In the genomic region with DNA sequence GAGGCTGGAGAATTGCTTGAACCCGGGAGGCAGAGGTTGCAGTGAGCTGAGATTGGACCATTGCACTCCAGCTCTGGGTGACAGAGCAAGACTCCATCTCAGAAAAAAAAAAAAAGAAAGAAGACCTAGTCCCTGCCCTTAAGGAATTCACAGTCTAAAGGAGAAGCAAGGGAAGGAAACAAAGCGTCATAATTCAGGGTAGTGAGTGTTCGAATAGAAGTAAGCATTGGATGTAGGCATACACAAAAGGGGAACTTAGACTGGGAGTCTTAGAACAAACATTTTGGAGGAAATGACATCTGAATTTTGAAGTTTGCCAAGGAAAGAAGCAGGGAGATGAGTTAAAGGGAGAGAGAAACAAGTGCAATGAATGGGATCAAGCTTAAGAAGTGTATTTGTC, we compare ENCODE assay signal across 23 cellular contexts. TPM values are rescaled to one million over a fixed set of nuclear protein-coding genes. Genes with fewer than 3 reads are reported as not detected.
DNase-seq lines count a peak whose midpoint lies in the region; ATAC-seq and TF ChIP-seq lines count a peak whose summit lies in the region.
"Had no signal": no experiment of that assay in that cellular context is flagged by ENCODE, and none has a peak within 500 bp of the region (broad histone marks: within the 10 kb centered on the region; RNA-seq: fewer than 3 reads in every experiment).

No MANE protein-coding gene starts in this region.

- H2AFZ ChIP-seq in GM23338: no peak overlapping the region
- H2AFZ ChIP-seq: GM23248 had no signal

- no peaks in the 10 kb centered on the region for H3K79me2 ChIP-seq in GM23338 (replicated peaks; ENCODE audit: insufficient read depth)

- 71% methylated on average over 3 of the region's 3 CpGs; no CpG with 5 or more reads in 1 of the 2 donors for WGBS in gastroesophageal sphincter (ENCODE audit: low coverage in 1 of 2), 2 donors

- H3K9me3 Mint-ChIP-seq in CD14-positive monocyte: no peaks in the 10 kb centered on the region
- no peaks in the 10 kb centered on the region for H3K9me3 Mint-ChIP-seq in GM23338
- no peaks in the 10 kb centered on the region for H3K9me3 Mint-ChIP-seq in activated T-helper 1 cell treated with anti-CD3 and anti-CD28 coated beads, Interleukin-12 subunit alpha, Interleukin-12 subunit beta, Interleukin-2, Interleukin-4 antibody, amounts not matched to agents 30 ng/mL and 10 ng/mL and 1 ng/mL, durations not matched to agents 14 hours and 24 hours and 36 hours
- H3K9me3 Mint-ChIP-seq: CD4-positive, alpha-beta memory T cell; H9 had no signal

- no peak overlapping the region for H3K4me2 ChIP-seq in GM23338
- H3K4me2 ChIP-seq: BLaER1 had no signal

- H3K4me3 Mint-ChIP-seq in CD14-positive monocyte (no peak overlapping the region), GM23338 (no peak overlapping the region), T-helper 17 cell (no peak overlapping the region)
- H3K4me3 Mint-ChIP-seq in activated T-helper 1 cell treated with anti-CD3 and anti-CD28 coated beads, Interleukin-12 subunit alpha, Interleukin-12 subunit beta, Interleukin-2, Interleukin-4 antibody, amounts not matched to agents 30 ng/mL and 10 ng/mL and 1 ng/mL, durations not matched to agents 14 hours and 24 hours and 36 hours: no peak overlapping the region
- H3K4me3 Mint-ChIP-seq: CD4-positive, alpha-beta memory T cell; H9 had no signal

- intact Hi-C loops in CD14-positive monocyte (cut with micrococcal nuclease): no loop called here
- intact Hi-C loops in activated T-helper 1 cell treated with anti-CD3 and anti-CD28 coated beads, Interleukin-12 subunit alpha, Interleukin-12 subunit beta, Interleukin-2, Interleukin-4 antibody, amounts not matched to agents 30 ng/mL and 10 ng/mL and 1 ng/mL, durations not matched to agents 14 hours and 24 hours and 36 hours (cut with micrococcal nuclease): no loop called here

- no peak for TF ChIP-seq POLR2A in gastroesophageal sphincter (IDR thresholded peaks at IDR 0.05)

- peaks cover 7% of the 10 kb centered on the region for H3K4me1 Mint-ChIP-seq in CD14-positive monocyte
- no peaks in the 10 kb centered on the region for H3K4me1 Mint-ChIP-seq in GM23338
- peaks cover 10% of the 10 kb centered on the region for H3K4me1 Mint-ChIP-seq in T-helper 17 cell
- H3K4me1 Mint-ChIP-seq in activated T-helper 1 cell treated with anti-CD3 and anti-CD28 coated beads, Interleukin-12 subunit alpha, Interleukin-12 subunit beta, Interleukin-2, Interleukin-4 antibody, amounts not matched to agents 30 ng/mL and 10 ng/mL and 1 ng/mL, durations not matched to agents 14 hours and 24 hours and 36 hours (ENCODE audit: low read depth): peaks cover 6% of the 10 kb centered on the region
- H3K4me1 Mint-ChIP-seq: CD4-positive, alpha-beta memory T cell had no signal

- H3K27me3 ChIP-seq in GM23338 (ENCODE audit: insufficient read depth) (no peaks in the 10 kb centered on the region), gastroesophageal sphincter (no peaks in the 10 kb centered on the region)
- H3K27me3 ChIP-seq: BLaER1 had no signal

- H3K36me3 Mint-ChIP-seq in CD14-positive monocyte (no peaks in the 10 kb centered on the region), GM23338 (ENCODE audit: low read depth) (no peaks in the 10 kb centered on the region), T-helper 17 cell (ENCODE audit: low read depth) (no peaks in the 10 kb centered on the region)
- no peaks in the 10 kb centered on the region for H3K36me3 Mint-ChIP-seq in activated T-helper 1 cell treated with anti-CD3 and anti-CD28 coated beads, Interleukin-12 subunit alpha, Interleukin-12 subunit beta, Interleukin-2, Interleukin-4 antibody, amounts not matched to agents 30 ng/mL and 10 ng/mL and 1 ng/mL, durations not matched to agents 14 hours and 24 hours and 36 hours (ENCODE audit: low read depth)
- H3K36me3 Mint-ChIP-seq: CD4-positive, alpha-beta memory T cell had no signal

- no peaks in the 10 kb centered on the region for H3F3A ChIP-seq in GM23338 (replicated peaks; ENCODE audit: low read depth)

- H3K27ac ChIP-seq in GM23338 (ENCODE audit: low read depth) (no peak overlapping the region), gastroesophageal sphincter (no peak overlapping the region)
- H3K27ac ChIP-seq: BLaER1, GM23248, SJSA1 had no signal

- DNase-seq in CD14-positive monocyte (ENCODE audit: low spot score): no peak
- DNase-seq in GM23338 (ENCODE audit: low spot score): peak; percentile 8
- DNase-seq in T-helper 17 cell: no peak
- DNase-seq in iPS-NIHi7 (ENCODE audit: extremely low spot score): no peak
- DNase-seq in activated T-helper 1 cell treated with anti-CD3 and anti-CD28 coated beads, Interleukin-12 subunit alpha, Interleukin-12 subunit beta, Interleukin-2, Interleukin-4 antibody, amounts not matched to agents 30 ng/mL and 10 ng/mL and 1 ng/mL, durations not matched to agents 14 hours and 24 hours and 36 hours (ENCODE audit: low spot score): no peak
- no peak for DNase-seq in dedifferentiated amniotic fluid mesenchymal stem cell (ENCODE audit: extremely low spot score)
- DNase-seq: CD4-positive, alpha-beta memory T cell; COR-L47; DMS53; H9; KG1; NCI-H2029 treated with DMSO at 0.1 percent for 48 hours; NCI-H446 treated with DMSO at 0.1 percent for 48 hours; NCI-H526; NCI-H82; NK-92 treated with Interleukin-12 subunit alpha and Interleukin-12 subunit beta, amount 100 ng/mL, for 24 hours; Right ventricle myocardium superior; RPMI8226 had no signal

- ATAC-seq in GM23338 (no peak), T-helper 17 cell (no peak), gastroesophageal sphincter (peak; percentile 39), HG03108 (IDR thresholded peaks at IDR 0.05; ENCODE audit: unreplicated experiment) (no peak)

- no peak overlapping the region for H3K4me3 ChIP-seq in GM23338
- no peak overlapping the region for H3K4me3 ChIP-seq in gastroesophageal sphincter
- H3K4me3 ChIP-seq: BLaER1, GM23248, SJSA1 had no signal

- H3K9me3 ChIP-seq in T-helper 17 cell (ENCODE audit: control insufficient read depth, low read length, poor library complexity, severe bottlenecking): no peaks in the 10 kb centered on the region
- H3K9me3 ChIP-seq in gastroesophageal sphincter: no peaks in the 10 kb centered on the region
- H3K9me3 ChIP-seq: BLaER1, SJSA1 had no signal

- H3K36me3 ChIP-seq in GM23338 (ENCODE audit: insufficient read depth): no peaks in the 10 kb centered on the region
- H3K36me3 ChIP-seq in gastroesophageal sphincter: no peaks in the 10 kb centered on the region
- H3K36me3 ChIP-seq: BLaER1, SJSA1 had no signal

- H3K9me2 ChIP-seq in GM23338 (ENCODE audit: insufficient read depth): no peaks in the 10 kb centered on the region

- H3K27me3 Mint-ChIP-seq in CD14-positive monocyte (ENCODE audit: low read depth in 3 of 3) (no peaks in the 10 kb centered on the region), GM23338 (ENCODE audit: insufficient read depth, low read depth, poor library complexity) (peaks cover 4% of the 10 kb centered on the region), T-helper 17 cell (peaks cover 6% of the 10 kb centered on the region)
- peaks cover 2% of the 10 kb centered on the region for H3K27me3 Mint-ChIP-seq in activated T-helper 1 cell treated with anti-CD3 and anti-CD28 coated beads, Interleukin-12 subunit alpha, Interleukin-12 subunit beta, Interleukin-2, Interleukin-4 antibody, amounts not matched to agents 30 ng/mL and 10 ng/mL and 1 ng/mL, durations not matched to agents 14 hours and 24 hours and 36 hours (ENCODE audit: insufficient read depth)

- H3K27ac Mint-ChIP-seq in CD14-positive monocyte (peak overlapping the region in 4 of 7 donors; percentile 37 to 80 (median 50)), GM23338 (no peak overlapping the region), T-helper 17 cell (peak overlapping the region; percentile 77)
- no peak overlapping the region for H3K27ac Mint-ChIP-seq in activated T-helper 1 cell treated with anti-CD3 and anti-CD28 coated beads, Interleukin-12 subunit alpha, Interleukin-12 subunit beta, Interleukin-2, Interleukin-4 antibody, amounts not matched to agents 30 ng/mL and 10 ng/mL and 1 ng/mL, durations not matched to agents 14 hours and 24 hours and 36 hours
- H3K27ac Mint-ChIP-seq: CD4-positive, alpha-beta memory T cell; H9 had no signal

- TF ChIP-seq EP300 in gastroesophageal sphincter (IDR thresholded peaks at IDR 0.05): no peak

- TF ChIP-seq CTCF in CD14-positive monocyte (IDR thresholded peaks at IDR 0.05): no peak
- TF ChIP-seq CTCF in GM23338 (conservative IDR thresholded peaks at IDR 0.05; ENCODE audit: low read depth in 2 of 2): no peak
- no peak for TF ChIP-seq CTCF in gastroesophageal sphincter (IDR thresholded peaks at IDR 0.05)

- no peaks in the 10 kb centered on the region for H4K20me1 ChIP-seq in GM23338 (replicated peaks; ENCODE audit: insufficient read depth)
- H4K20me1 ChIP-seq: BLaER1 had no signal

- H3K4me1 ChIP-seq in GM23338 (ENCODE audit: insufficient read depth) (no peaks in the 10 kb centered on the region), gastroesophageal sphincter (no peaks in the 10 kb centered on the region)
- H3K4me1 ChIP-seq: BLaER1, SJSA1 had no signal

TF ChIP-seq in GM23338, 12 proteins besides CTCF, POLR2A, EP300 and RAD21 (continues in another document):
- TF ChIP-seq ZNF114 (CRISPR knock-in tag; IDR thresholded peaks at IDR 0.05): no peak
- no peak for TF ChIP-seq JUNB (IDR thresholded peaks at IDR 0.05; ENCODE audit: unreplicated experiment)
- TF ChIP-seq CREB1 (CRISPR knock-in tag; IDR thresholded peaks at IDR 0.05; ENCODE audit: low read depth): no peak
- TF ChIP-seq EZH2 (IDR thresholded peaks at IDR 0.05; ENCODE audit: low read depth, unreplicated experiment): no peak
- TF ChIP-seq ZNF331 (CRISPR knock-in tag; IDR thresholded peaks at IDR 0.05; ENCODE audit: low read depth): no peak
- no peak for TF ChIP-seq EZH2phosphoT487 (IDR thresholded peaks at IDR 0.05; ENCODE audit: unreplicated experiment)

RNA-seq across cellular contexts. Expression of gene PPM1K, which starts 32.4 kb away (rescaled TPM):
- 10 to 100 TPM in 1 of 2 donors, 1 to 10 TPM in 1; 7.0 to 11.0 TPM for polyA plus RNA-seq in CD14-positive monocyte
- 11.7 and 12.0 TPM in 2 replicates for total RNA-seq in GM23338 (2014; rRNA removed; shearing (Covaris generic))
- 9.1 and 11.1 TPM in 2 replicates for polyA plus RNA-seq in GM23338 (2016; fragmentation: Nextera tagmentation; extraction: Ambion mirVana)
- 10 to 100 TPM; 77.3 to 91.1 TPM for total RNA-seq in T-helper 17 cell
- total RNA-seq in gastroesophageal sphincter: 10 to 100 TPM; 18.9 to 59.3 (median 38.2) TPM
- total RNA-seq in activated T-helper 1 cell treated with anti-CD3 and anti-CD28 coated beads, Interleukin-12 subunit alpha, Interleukin-12 subunit beta, Interleukin-2, Interleukin-4 antibody, amounts not matched to agents 30 ng/mL and 10 ng/mL and 1 ng/mL, durations not matched to agents 14 hours and 24 hours and 36 hours: 37.3 and 39.5 TPM in 2 replicates

Comparison
In these comparisons a context has a peak if more than half of its experiments do, and no peak if none do; other contexts are left out.
1. H3K27ac Mint-ChIP-seq: peak in CD14-positive monocyte (4 of 7) and T-helper 17 cell (single experiment); none in GM23338 (single experiment) and activated T-helper 1 cell treated with anti-CD3 and anti-CD28 coated beads, Interleukin-12 subunit alpha, Interleukin-12 subunit beta, Interleukin-2, Interleukin-4 antibody, amounts not matched to agents 30 ng/mL and 10 ng/mL and 1 ng/mL, durations not matched to agents 14 hours and 24 hours and 36 hours (single experiment).